ENCODE assay signal across 20 cellular contexts in genomic region chr13:27559714-27560113, GRCh38.
"Had no signal": no experiment of that assay in that cellular context is flagged by ENCODE, and none has a peak within 500 bp of the region (broad histone marks: within the 10 kb centered on the region; RNA-seq: fewer than 3 reads in every experiment).

No MANE protein-coding gene starts in this region.

- H3K27ac ChIP-seq: cardiac muscle cell, dorsolateral prefrontal cortex, esophagus squamous epithelium, hepatocyte, left lung, VCaP had no signal

- H3K4me3 ChIP-seq: cardiac muscle cell, dorsolateral prefrontal cortex, esophagus squamous epithelium, hepatocyte, left lung, mucosa of descending colon had no signal

- H3K27me3 Mint-ChIP-seq: activated naive CD4-positive, alpha-beta T cell treated with anti-CD3 and anti-CD28 coated beads, Interleukin-2, amount 10 ng/mL, durations not matched to agents 7 days and 5 days; naive thymus-derived CD8-positive, alpha-beta T cell; stimulated activated naive B cell treated with anti-CD40 and anti-IgM and Interleukin-4, amounts not matched to agents 10 μg/mL and 1 μg/mL and 100 μg/mL, for 72 hours had no signal

- H3K4me1 ChIP-seq: esophagus squamous epithelium, left lung had no signal

- H3K27ac Mint-ChIP-seq: activated naive CD4-positive, alpha-beta T cell treated with anti-CD3 and anti-CD28 coated beads, Interleukin-2, amount 10 ng/mL, durations not matched to agents 7 days and 5 days; stimulated activated naive B cell treated with anti-CD40 and anti-IgM and Interleukin-4, amounts not matched to agents 10 μg/mL and 1 μg/mL and 100 μg/mL, for 72 hours had no signal

- DNase-seq: activated CD4-positive, alpha-beta T cell treated with anti-CD3 and anti-CD28 coated beads for 4 hours; activated naive CD4-positive, alpha-beta T cell treated with anti-CD3 and anti-CD28 coated beads, Interleukin-2, amount 10 ng/mL, durations not matched to agents 7 days and 5 days; activated T-cell treated with anti-CD3 and anti-CD28 coated beads for 4 hours; dorsolateral prefrontal cortex; esophagus squamous epithelium; left lung; mammary epithelial cell; mucosa of descending colon; nucleus accumbens; posterior cingulate gyrus; stimulated activated naive B cell treated with anti-CD40 and anti-IgM and Interleukin-4, amounts not matched to agents 10 μg/mL and 1 μg/mL and 100 μg/mL, for 72 hours; substantia nigra; T1000 had no signal

- H3K9me3 Mint-ChIP-seq: activated naive CD4-positive, alpha-beta T cell treated with anti-CD3 and anti-CD28 coated beads, Interleukin-2, amount 10 ng/mL, durations not matched to agents 7 days and 5 days; naive thymus-derived CD8-positive, alpha-beta T cell; stimulated activated naive B cell treated with anti-CD40 and anti-IgM and Interleukin-4, amounts not matched to agents 10 μg/mL and 1 μg/mL and 100 μg/mL, for 72 hours had no signal

- ATAC-seq: left lung; mucosa of descending colon; naive thymus-derived CD8-positive, alpha-beta T cell; stimulated activated naive B cell treated with anti-CD40 and anti-IgM and Interleukin-4, amounts not matched to agents 10 μg/mL and 1 μg/mL and 100 μg/mL, for 72 hours had no signal

- FAIRE-seq: astrocyte, endometrium, keratinocyte had no signal

- H3K27me3 ChIP-seq: cardiac muscle cell, dorsolateral prefrontal cortex, esophagus squamous epithelium, hepatocyte, left lung had no signal

- H3K9me3 ChIP-seq: esophagus squamous epithelium, left lung, mucosa of descending colon had no signal

- H3K4me1 Mint-ChIP-seq: activated naive CD4-positive, alpha-beta T cell treated with anti-CD3 and anti-CD28 coated beads, Interleukin-2, amount 10 ng/mL, durations not matched to agents 7 days and 5 days; stimulated activated naive B cell treated with anti-CD40 and anti-IgM and Interleukin-4, amounts not matched to agents 10 μg/mL and 1 μg/mL and 100 μg/mL, for 72 hours had no signal

- H3K4me3 Mint-ChIP-seq: activated naive CD4-positive, alpha-beta T cell treated with anti-CD3 and anti-CD28 coated beads, Interleukin-2, amount 10 ng/mL, durations not matched to agents 7 days and 5 days; stimulated activated naive B cell treated with anti-CD40 and anti-IgM and Interleukin-4, amounts not matched to agents 10 μg/mL and 1 μg/mL and 100 μg/mL, for 72 hours had no signal
